8 cellular contexts compared by ENCODE assay signal in the genomic region with DNA sequence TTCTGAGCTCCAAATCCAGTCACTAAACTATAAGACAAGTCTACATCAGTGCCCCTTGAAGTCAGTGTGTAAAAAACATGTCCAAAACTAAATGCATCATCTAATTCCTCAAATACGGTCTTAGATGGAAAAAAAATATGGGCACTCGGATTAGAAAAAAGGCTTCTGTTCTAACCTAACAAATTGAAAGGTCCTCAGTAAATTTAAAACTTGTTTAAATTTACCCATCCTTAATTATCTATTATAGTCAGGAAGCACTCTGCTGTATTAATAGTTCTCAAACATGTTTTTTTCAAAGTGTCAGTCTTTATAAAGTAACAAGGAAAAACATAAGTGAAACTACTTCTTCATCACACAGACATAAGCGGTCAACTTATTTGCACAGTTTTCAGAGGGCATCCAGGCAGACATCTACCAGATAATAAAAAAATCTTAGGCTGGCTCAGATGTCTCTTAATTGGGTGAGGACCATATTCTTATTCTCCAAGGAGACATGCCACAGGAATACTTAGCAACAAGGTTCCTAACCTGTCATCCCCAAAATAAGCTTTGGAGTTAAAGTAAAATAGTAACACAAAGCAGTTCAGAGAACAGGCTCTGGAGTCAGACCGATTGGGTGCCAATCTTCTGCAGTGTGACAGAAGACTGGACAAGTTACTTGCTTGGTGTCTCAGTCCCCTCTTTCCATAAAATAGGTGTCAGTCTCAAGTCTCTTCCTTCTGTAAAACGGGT. TPM values are rescaled to one million over a fixed set of nuclear protein-coding genes. Genes with fewer than 3 reads are reported as not detected.
A peak's percentile ranks its signal among the peaks of the same experiment; 100 is the strongest.
DNase-seq lines count a peak whose midpoint lies in the region; ATAC-seq and TF ChIP-seq lines count a peak whose summit lies in the region.

No MANE protein-coding gene starts in this region.

- H3K4me1 Mint-ChIP-seq in central memory CD8-positive, alpha-beta T cell: peaks cover 59% of the 10 kb centered on the region
- peaks cover 25 to 81% (median 58%) of the 10 kb centered on the region in 4 donors for H3K4me1 Mint-ChIP-seq in naive thymus-derived CD8-positive, alpha-beta T cell

- peaks cover 16% of the 10 kb centered on the region for H3K36me3 Mint-ChIP-seq in central memory CD8-positive, alpha-beta T cell (ENCODE audit: insufficient read depth)
- peaks cover 2 to 10% (median 8%) of the 10 kb centered on the region in 3 donors for H3K36me3 Mint-ChIP-seq in naive thymus-derived CD8-positive, alpha-beta T cell

- H3K4me1 ChIP-seq in left ventricle myocardium inferior: peaks cover 80% of the 10 kb centered on the region

- POLR2A ChIA-PET in naive thymus-derived CD8-positive, alpha-beta T cell (lab: Charles Lee): interaction anchor here (0.9 to 1.6 kb wide), 9 partner anchors 9 to 75 kb away, joined by 3 to 5 read pairs (median 3); a partner anchor contains a TSS

- H3K27me3 ChIP-seq in left ventricle myocardium inferior (ENCODE audit: low read depth): no peaks in the 10 kb centered on the region
- no peaks in the 10 kb centered on the region for H3K27me3 ChIP-seq in H7 (ENCODE audit: control insufficient read depth, insufficient read depth, low read length)

- intact Hi-C loops in left ventricle myocardium inferior (cut with micrococcal nuclease) (no loop called here), left cardiac atrium (cut with DNase I) (no loop called here)

- H3K9me3 Mint-ChIP-seq in central memory CD8-positive, alpha-beta T cell: no peaks in the 10 kb centered on the region
- H3K9me3 Mint-ChIP-seq in naive thymus-derived CD8-positive, alpha-beta T cell: no peaks in the 10 kb centered on the region

- no peaks in the 10 kb centered on the region for H3K36me3 ChIP-seq in left ventricle myocardium inferior
- no peaks in the 10 kb centered on the region for H3K36me3 ChIP-seq in H7 (replicated peaks; ENCODE audit: control insufficient read depth, insufficient read depth, low read length)

- H3K4me3 Mint-ChIP-seq in central memory CD8-positive, alpha-beta T cell: peak overlapping the region; percentile 66
- H3K4me3 Mint-ChIP-seq in naive thymus-derived CD8-positive, alpha-beta T cell: peak overlapping the region; percentile 69 to 99 (median 92)

- no peak for DNase-seq in left ventricle myocardium inferior
- DNase-seq in left cardiac atrium: no peak
- DNase-seq in central memory CD8-positive, alpha-beta T cell (ENCODE audit: low spot score in 2 of 2): no peak
- DNase-seq in naive thymus-derived CD8-positive, alpha-beta T cell: no peak
- no peak for DNase-seq in occipital lobe (lab: John Stamatoyannopoulos, UW)
- DNase-seq in H7: no peak

- no peak for TF ChIP-seq CTCF in left ventricle myocardium inferior (IDR thresholded peaks at IDR 0.05; ENCODE audit: borderline replicate concordance)

- H3K4me3 ChIP-seq in left ventricle myocardium inferior (peak overlapping the region; percentile 58), H7 (ENCODE audit: insufficient read depth, low read depth, low read length) (no peak overlapping the region)

- ATAC-seq in left cardiac atrium (no peak), HG02885 (IDR thresholded peaks at IDR 0.05; ENCODE audit: poor library complexity, unreplicated experiment) (no peak), GM18867 (IDR thresholded peaks at IDR 0.05; ENCODE audit: unreplicated experiment) (no peak)
- ATAC-seq in central memory CD8-positive, alpha-beta T cell (replicated peaks; ENCODE audit: extremely low read depth, poor library complexity, severe bottlenecking): no peak
- ATAC-seq in naive thymus-derived CD8-positive, alpha-beta T cell: no peak

- H3K27ac Mint-ChIP-seq in central memory CD8-positive, alpha-beta T cell (ENCODE audit: low read depth): peak overlapping the region; percentile 96
- peak overlapping the region; percentile 94 to 99 (median 96) for H3K27ac Mint-ChIP-seq in naive thymus-derived CD8-positive, alpha-beta T cell

- H3K9me3 ChIP-seq in left ventricle myocardium inferior (replicated peaks): no peaks in the 10 kb centered on the region

- H3K27me3 Mint-ChIP-seq in central memory CD8-positive, alpha-beta T cell: no peaks in the 10 kb centered on the region
- H3K27me3 Mint-ChIP-seq in naive thymus-derived CD8-positive, alpha-beta T cell: no peaks in the 10 kb centered on the region

- peak overlapping the region; percentile 86 for H3K27ac ChIP-seq in left ventricle myocardium inferior (replicated peaks)

RNA-seq across cellular contexts. Expression of a gene that starts 33.4 kb away (rescaled TPM):
- total RNA-seq in left ventricle myocardium inferior (31.1 TPM), left cardiac atrium (10 to 100 TPM; 40.1 to 50.7 TPM), occipital lobe (11.9 TPM)
- total RNA-seq in naive thymus-derived CD8-positive, alpha-beta T cell: 100 to 1,000 TPM; 184 to 200 TPM
- 100 to 1,000 TPM; 127 to 155 (median 130) TPM for polyA plus RNA-seq in naive thymus-derived CD8-positive, alpha-beta T cell
- total RNA-seq in H7 (2014; rRNA removed; shearing (Covaris generic)): 18.6 and 19.1 TPM in 2 replicates
